Comparison of ENCODE assay signal across 8 cellular contexts in the genomic region with DNA sequence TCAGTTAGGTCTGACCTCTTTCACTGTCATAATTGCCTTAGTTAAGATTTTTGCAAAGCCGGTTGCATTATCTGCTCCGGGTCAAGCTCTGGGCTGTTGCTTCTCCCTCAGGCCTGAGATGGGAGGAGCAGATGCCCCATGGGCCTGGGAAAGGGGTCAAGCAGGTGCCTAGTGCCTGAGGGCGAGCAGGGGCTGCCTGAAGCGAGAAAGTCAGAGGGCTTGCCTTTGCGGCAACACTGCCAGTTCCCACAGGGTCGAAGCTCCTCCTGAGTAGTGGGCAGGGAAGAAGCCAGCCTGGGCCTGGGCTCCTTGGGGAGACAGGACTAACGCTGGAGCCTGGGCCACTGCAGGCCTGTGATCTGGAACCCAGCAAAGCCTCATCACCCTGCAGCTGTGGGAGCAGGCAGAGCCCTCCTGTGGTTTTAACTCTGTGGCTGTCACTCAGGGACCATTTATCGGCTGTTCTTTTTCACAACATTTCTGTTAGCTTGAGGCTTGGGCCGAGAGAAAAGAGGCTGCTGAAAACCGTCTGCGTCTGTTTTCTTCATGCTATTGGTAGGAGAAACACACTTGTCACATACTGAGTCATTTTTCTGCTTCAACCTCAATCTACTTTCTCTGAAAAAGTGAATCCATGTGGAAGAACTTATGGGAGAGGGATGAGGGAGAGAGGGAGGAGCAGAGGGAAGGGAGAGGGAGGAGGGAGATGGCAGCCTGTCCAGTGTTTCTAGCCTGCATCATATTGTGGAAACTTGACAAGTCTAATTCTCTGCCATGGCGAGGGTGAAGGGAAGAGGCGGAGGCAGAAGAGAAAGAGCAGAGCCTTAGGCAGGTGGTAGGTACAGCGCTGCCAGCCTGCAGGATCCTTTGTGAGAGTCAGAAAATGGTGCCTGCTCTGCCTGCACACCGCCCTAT.
A peak's percentile ranks its signal among the peaks of the same experiment; 100 is the strongest.
DNase-seq lines count a peak whose midpoint lies in the region; ATAC-seq and TF ChIP-seq lines count a peak whose summit lies in the region.

No MANE protein-coding gene starts in this region.

- H3K27ac Mint-ChIP-seq in brain = peak overlapping the region; percentile 37 to 94 (median 88)
- H3K27ac Mint-ChIP-seq in nephron progenitor cell = no peak overlapping the region

- TF ChIP-seq CTCF in right atrium auricular region (IDR thresholded peaks at IDR 0.05) (no peak), brain (conservative IDR thresholded peaks at IDR 0.05) (no peak), nephron progenitor cell (IDR thresholded peaks at IDR 0.05) (no peak)

- no peaks in the 10 kb centered on the region for H3K27me3 ChIP-seq in right atrium auricular region

- peak; percentile 48 for ATAC-seq in Right ventricle myocardium superior (ENCODE audit: poor library complexity)

- no peaks in the 10 kb centered on the region for H3K4me1 ChIP-seq in right atrium auricular region

- DNase-seq in Right ventricle myocardium superior = peak; percentile 55
- no peak for DNase-seq in right atrium auricular region (ENCODE audit: low spot score)
- peak; percentile 42 for DNase-seq in NCI-H2227 treated with DMSO at 0.1 percent for 48 hours (lab: John Stamatoyannopoulos, UW)
- peak; percentile 36 for DNase-seq in stimulated activated CD8-positive, alpha-beta memory T cell treated with anti-CD3 and anti-CD28 coated beads, Interleukin-4, amount 100 ng/mL, for 24 hours (ENCODE audit: low read depth)
- DNase-seq in amniotic stem cell (lab: John Stamatoyannopoulos, UW) = no peak
- DNase-seq in activated CD4-positive, alpha-beta T cell treated with anti-CD3 and anti-CD28 coated beads, Interleukin-2, amount 50 U/mL, for 1 hour = no peak
- no peak for DNase-seq in nephron progenitor cell

- H3K36me3 Mint-ChIP-seq in brain (no peaks in the 10 kb centered on the region), nephron progenitor cell (ENCODE audit: low read depth) (no peaks in the 10 kb centered on the region)

- H3K4me3 ChIP-seq in right atrium auricular region = no peak overlapping the region

- H3K27ac ChIP-seq in right atrium auricular region = no peak overlapping the region

- peaks cover 0 to 3% (median 0%) of the 10 kb centered on the region in 5 experiments for H3K9me3 Mint-ChIP-seq in brain
- H3K9me3 Mint-ChIP-seq in nephron progenitor cell = no peaks in the 10 kb centered on the region

- H3K27me3 Mint-ChIP-seq in brain = peaks cover 9% of the 10 kb centered on the region
- H3K27me3 Mint-ChIP-seq in nephron progenitor cell (ENCODE audit: low read depth, poor library complexity) = no peaks in the 10 kb centered on the region

- H3K36me3 ChIP-seq in right atrium auricular region = no peaks in the 10 kb centered on the region

- H3K4me3 Mint-ChIP-seq in brain (peak overlapping the region in 2 of 5 experiments; percentile 33), nephron progenitor cell (no peak overlapping the region)

- H3K4me1 Mint-ChIP-seq in brain (peaks cover 47% of the 10 kb centered on the region), nephron progenitor cell (peaks cover 18% of the 10 kb centered on the region)

- no peaks in the 10 kb centered on the region for H3K9me3 ChIP-seq in right atrium auricular region

- intact Hi-C loops in Right ventricle myocardium superior (cut with DNase I) = no loop called here

Comparison
In these comparisons a context has a peak if more than half of its experiments do, and no peak if none do; other contexts are left out.
1. DNase-seq: peak in Right ventricle myocardium superior (single experiment), NCI-H2227 treated with DMSO at 0.1 percent for 48 hours (single experiment) and stimulated activated CD8-positive, alpha-beta memory T cell treated with anti-CD3 and anti-CD28 coated beads, Interleukin-4, amount 100 ng/mL, for 24 hours (single experiment); none in right atrium auricular region (single experiment), amniotic stem cell (single experiment), activated CD4-positive, alpha-beta T cell treated with anti-CD3 and anti-CD28 coated beads, Interleukin-2, amount 50 U/mL, for 1 hour (single experiment) and nephron progenitor cell (single experiment).